In genomic region chr9:113587471-113588031, GRCh38 we compare ENCODE assay signal across 10 cellular contexts.
DNase-seq lines count a peak whose midpoint lies in the region; ATAC-seq and FAIRE-seq lines count a peak whose summit lies in the region.
"Had no signal": no experiment of that assay in that cellular context is flagged by ENCODE, and none has a peak within 500 bp of the region (broad histone marks: within the 10 kb centered on the region; RNA-seq: fewer than 3 reads in every experiment).

No MANE protein-coding gene starts in this region.

- ATAC-seq in stimulated activated effector memory CD8-positive, alpha-beta T cell treated with anti-CD3 and anti-CD28 coated beads, Interleukin-12 subunit alpha, Interleukin-12 subunit beta, amount 100 ng/mL, for 72 hours, result no peak

- FAIRE-seq in HTR-8/SVneo (lab: Jason Lieb, UNC), result no peak

- no peak overlapping the region for H3K4me3 Mint-ChIP-seq in immature natural killer cell
- H3K4me3 Mint-ChIP-seq in stimulated activated effector memory CD8-positive, alpha-beta T cell treated with anti-CD3 and anti-CD28 coated beads, Interleukin-12 subunit alpha, Interleukin-12 subunit beta, amount 100 ng/mL, for 72 hours, result no peak overlapping the region
- H3K4me3 Mint-ChIP-seq: HFFc6 had no signal

- H3K27ac Mint-ChIP-seq in immature natural killer cell, result peak overlapping the region; percentile 8 to 89 (median 70)
- H3K27ac Mint-ChIP-seq in stimulated activated effector memory CD8-positive, alpha-beta T cell treated with anti-CD3 and anti-CD28 coated beads, Interleukin-12 subunit alpha, Interleukin-12 subunit beta, amount 100 ng/mL, for 72 hours, result peak overlapping the region; percentile 92
- H3K27ac Mint-ChIP-seq: HFFc6 had no signal

- no peaks in the 10 kb centered on the region for H3K9me3 Mint-ChIP-seq in immature natural killer cell
- H3K9me3 Mint-ChIP-seq in stimulated activated effector memory CD8-positive, alpha-beta T cell treated with anti-CD3 and anti-CD28 coated beads, Interleukin-12 subunit alpha, Interleukin-12 subunit beta, amount 100 ng/mL, for 72 hours, result no peaks in the 10 kb centered on the region
- H3K9me3 Mint-ChIP-seq: HFFc6 had no signal

- peak; percentile 25 for DNase-seq in HTR-8/SVneo (ENCODE audit: insufficient read length, low spot score)
- DNase-seq in immature natural killer cell, result no peak
- no peak for DNase-seq in stimulated activated effector memory CD8-positive, alpha-beta T cell treated with anti-CD3 and anti-CD28 coated beads, Interleukin-12 subunit alpha, Interleukin-12 subunit beta, amount 100 ng/mL, for 72 hours (ENCODE audit: low spot score in 2 of 2)
- no peak for DNase-seq in central memory CD4-positive, alpha-beta T cell
- DNase-seq in stimulated activated CD4-positive, alpha-beta T cell treated with anti-CD3 and anti-CD28 coated beads, Interleukin-4, amount 100 ng/mL, for 24 hours, result no peak
- no peak for DNase-seq in LoVo (ENCODE audit: low spot score)
- DNase-seq in NCI-H1105 (lab: John Stamatoyannopoulos, UW), result no peak
- DNase-seq: HFFc6 had no signal

- H3K36me3 Mint-ChIP-seq in immature natural killer cell, result peaks cover under 1 to 42% (median 24%) of the 10 kb centered on the region in 3 donors
- H3K36me3 Mint-ChIP-seq in stimulated activated effector memory CD8-positive, alpha-beta T cell treated with anti-CD3 and anti-CD28 coated beads, Interleukin-12 subunit alpha, Interleukin-12 subunit beta, amount 100 ng/mL, for 72 hours, result peaks cover 79% of the 10 kb centered on the region

- H3K4me1 Mint-ChIP-seq in immature natural killer cell, result peaks cover 91 to 95% of the 10 kb centered on the region in 2 donors
- H3K4me1 Mint-ChIP-seq in stimulated activated effector memory CD8-positive, alpha-beta T cell treated with anti-CD3 and anti-CD28 coated beads, Interleukin-12 subunit alpha, Interleukin-12 subunit beta, amount 100 ng/mL, for 72 hours, result peaks cover 87% of the 10 kb centered on the region

- peak overlapping the region; percentile 12 for H3K27ac ChIP-seq in angular gyrus (ENCODE audit: low read depth, low read length)
- H3K27ac ChIP-seq: PC-9 had no signal

- H3K27me3 Mint-ChIP-seq in immature natural killer cell (ENCODE audit: low read depth in 3 of 3), result peaks cover 2 to 19% (median 3%) of the 10 kb centered on the region in 3 donors
